Comparison of ENCODE assay signal across 10 cellular contexts in genomic region chr2:196113061-196113974, GRCh38. TPM values are rescaled to one million over a fixed set of nuclear protein-coding genes. Genes with fewer than 3 reads are reported as not detected.
DNase-seq lines count a peak whose midpoint lies in the region; ATAC-seq, FAIRE-seq and TF ChIP-seq lines count a peak whose summit lies in the region.
"Had no signal": no experiment of that assay in that cellular context is flagged by ENCODE, and none has a peak within 500 bp of the region (broad histone marks: within the 10 kb centered on the region; RNA-seq: fewer than 3 reads in every experiment).

No MANE protein-coding gene starts in this region.

- 29 to 30% methylated on average over 7 of the region's 7 CpGs for WGBS in pancreas, 2 donors
- 50 to 55% (median 51%) methylated on average over 7 of the region's 7 CpGs for WGBS in stomach, 5 donors

- CTCF ChIA-PET in activated CD8-positive, alpha-beta memory T cell treated with anti-CD3 and anti-CD28 coated beads, Interleukin-2, amount 10 ng/mL, durations not matched to agents 7 days and 5 days (lab: Charles Lee), result interaction anchor here (1.0 to 1.2 kb wide), 3 partner anchors 16 to 163 kb away, joined by 3 to 5 read pairs (median 3); no protein-coding TSS in a partner anchor

- no peaks in the 10 kb centered on the region for H3K36me3 ChIP-seq in pancreas
- no peaks in the 10 kb centered on the region for H3K36me3 ChIP-seq in stomach

- ATAC-seq in SK-N-SH treated with all-trans-retinoic acid at 6 μM for 48 hours (peak; percentile 28; the same call in 2 of the 3 replicates), pancreas (peak; percentile 44 to 85 (median 60)), HG02588 (IDR thresholded peaks at IDR 0.05; ENCODE audit: unreplicated experiment) (no peak)
- ATAC-seq in activated CD8-positive, alpha-beta memory T cell treated with anti-CD3 and anti-CD28 coated beads, Interleukin-2, amount 10 ng/mL, durations not matched to agents 7 days and 5 days, result no peak

- DNase-seq in Caki2 (ENCODE audit: low read depth), result peak; percentile 58
- peak; percentile 73 for DNase-seq in fibroblast of villous mesenchyme (ENCODE audit: low read depth)
- DNase-seq in pancreas, result no peak
- DNase-seq in D341Med (ENCODE audit: low spot score), result no peak
- no peak for DNase-seq in activated CD8-positive, alpha-beta memory T cell treated with anti-CD3 and anti-CD28 coated beads, Interleukin-2, amount 10 ng/mL, durations not matched to agents 7 days and 5 days
- DNase-seq in stomach, result no peak
- DNase-seq: activated naive CD4-positive, alpha-beta T cell treated with anti-CD3 and anti-CD28 coated beads, Interleukin-2, amount 50 U/mL, for 16 hours; NCI-H446 treated with DMSO at 0.1 percent for 48 hours had no signal

- H3K27ac ChIP-seq in pancreas, result peak overlapping the region in 3 of 4 donors; percentile 57 to 74 (median 62)
- no peak overlapping the region for H3K27ac ChIP-seq in stomach

- TF ChIP-seq CTCF in fibroblast of villous mesenchyme (IDR thresholded peaks at IDR 0.05; ENCODE audit: insufficient read depth, low read depth, low read length) (no peak), pancreas (IDR thresholded peaks at IDR 0.05) (no peak), stomach (IDR thresholded peaks at IDR 0.05) (no peak)

- no peaks in the 10 kb centered on the region for H3K27me3 Mint-ChIP-seq in activated CD8-positive, alpha-beta memory T cell treated with anti-CD3 and anti-CD28 coated beads, Interleukin-2, amount 10 ng/mL, durations not matched to agents 7 days and 5 days

- H3K4me1 Mint-ChIP-seq in activated CD8-positive, alpha-beta memory T cell treated with anti-CD3 and anti-CD28 coated beads, Interleukin-2, amount 10 ng/mL, durations not matched to agents 7 days and 5 days, result peaks cover 8% of the 10 kb centered on the region

- in situ Hi-C loops in Caki2 (cut with HindIII; ENCODE audit: low pct_unique_long_range_greater_than_20kb, low sequenced_read_pairs), result no loop called here

- no peaks in the 10 kb centered on the region for H3K36me3 Mint-ChIP-seq in activated CD8-positive, alpha-beta memory T cell treated with anti-CD3 and anti-CD28 coated beads, Interleukin-2, amount 10 ng/mL, durations not matched to agents 7 days and 5 days

- H3K27ac Mint-ChIP-seq in activated CD8-positive, alpha-beta memory T cell treated with anti-CD3 and anti-CD28 coated beads, Interleukin-2, amount 10 ng/mL, durations not matched to agents 7 days and 5 days, result no peak overlapping the region

- no peak for TF ChIP-seq POLR2A in stomach (IDR thresholded peaks at IDR 0.05)

- H3K4me1 ChIP-seq in pancreas, result peaks cover 0 to 3% (median 0%) of the 10 kb centered on the region in 3 donors
- H3K4me1 ChIP-seq in stomach, result peaks cover 0 to 11% (median 0%) of the 10 kb centered on the region in 4 donors

- H3K9me3 Mint-ChIP-seq in activated CD8-positive, alpha-beta memory T cell treated with anti-CD3 and anti-CD28 coated beads, Interleukin-2, amount 10 ng/mL, durations not matched to agents 7 days and 5 days (ENCODE audit: low read depth), result no peaks in the 10 kb centered on the region

- H3K9me3 ChIP-seq in pancreas (no peaks in the 10 kb centered on the region), stomach (no peaks in the 10 kb centered on the region)

- FAIRE-seq in pancreas (lab: Jason Lieb, UNC), result no peak

- no peak overlapping the region for H3K4me3 Mint-ChIP-seq in activated CD8-positive, alpha-beta memory T cell treated with anti-CD3 and anti-CD28 coated beads, Interleukin-2, amount 10 ng/mL, durations not matched to agents 7 days and 5 days

- H3K4me3 ChIP-seq in fibroblast of villous mesenchyme (ENCODE audit: low read depth, low read length), result peak overlapping the region; percentile 10
- no peak overlapping the region for H3K4me3 ChIP-seq in pancreas
- H3K4me3 ChIP-seq in stomach, result no peak overlapping the region

- H3K27me3 ChIP-seq in pancreas (no peaks in the 10 kb centered on the region), stomach (no peaks in the 10 kb centered on the region)

- intact Hi-C loops in pancreas (cut with DNase I), result no loop called here
- intact Hi-C loops in stomach (cut with DNase I; ENCODE audit: low total_unique reads), result no loop called here

- TF ChIP-seq EP300 in stomach (IDR thresholded peaks at IDR 0.05), result no peak

TF ChIP-seq in SK-N-SH treated with all-trans-retinoic acid at 6 μM for 48 hours, 23 proteins besides CTCF, POLR2A, EP300 and RAD21 (continues in another document):
- no peak for TF ChIP-seq PATZ1 (CRISPR knock-in tag; IDR thresholded peaks at IDR 0.05; ENCODE audit: borderline replicate concordance)
- TF ChIP-seq BACH2 (CRISPR knock-in tag; IDR thresholded peaks at IDR 0.05; ENCODE audit: borderline replicate concordance), result no peak
- TF ChIP-seq ZC3H10 (CRISPR knock-in tag; IDR thresholded peaks at IDR 0.05), result no peak
- TF ChIP-seq GLIS3 (CRISPR knock-in tag; IDR thresholded peaks at IDR 0.05), result no peak
- no peak for TF ChIP-seq ISL1 (CRISPR knock-in tag; IDR thresholded peaks at IDR 0.05)
- TF ChIP-seq TSHZ2 (CRISPR knock-in tag; IDR thresholded peaks at IDR 0.05), result no peak
- no peak for TF ChIP-seq TCF4 (CRISPR knock-in tag; IDR thresholded peaks at IDR 0.05; ENCODE audit: borderline replicate concordance)
- no peak for TF ChIP-seq ZNF70 (CRISPR knock-in tag; IDR thresholded peaks at IDR 0.05)
- no peak for TF ChIP-seq ZFP30 (CRISPR knock-in tag; IDR thresholded peaks at IDR 0.05)
- TF ChIP-seq POU6F1 (CRISPR knock-in tag; IDR thresholded peaks at IDR 0.05; ENCODE audit: borderline replicate concordance, low read depth), result no peak

RNA-seq across cellular contexts. Expression of gene DNAH7, which starts 44.7 kb away (rescaled TPM):
- 0.14 TPM in 1 of 2 replicates, not detected in the other for total RNA-seq in Caki2 (2014; rRNA removed; shearing (Covaris generic); ENCODE audit: low replicate concordance)
- under 0.01 and 0.32 TPM in 2 replicates for total RNA-seq in fibroblast of villous mesenchyme
- 1 to 10 TPM; 2.7 to 7.0 (median 4.0) TPM for total RNA-seq in pancreas
- polyA plus RNA-seq in pancreas, result 1 to 10 TPM; 1.6 to 2.8 TPM
- under 1 TPM in 1 of 2 experiments, not detected in 1; 0.20 TPM for total RNA-seq in activated CD8-positive, alpha-beta memory T cell treated with anti-CD3 and anti-CD28 coated beads, Interleukin-2, amount 10 ng/mL, durations not matched to agents 7 days and 5 days
- total RNA-seq in stomach, result 10 to 100 TPM in 1 of 5 donors, 1 to 10 TPM in 3, under 1 TPM in 1; 0.58 to 48.1 (median 1.7) TPM
- polyA plus RNA-seq in stomach, result under 1 TPM; 0.15 to 0.61 (median 0.37) TPM

RNA-seq across cellular contexts. Expression of gene STK17B, which starts 58.1 kb away (rescaled TPM):
- total RNA-seq in Caki2 (2014; rRNA removed; shearing (Covaris generic); ENCODE audit: low replicate concordance), result 12.2 and 17.1 TPM in 2 replicates
- total RNA-seq in fibroblast of villous mesenchyme (43.6 and 44.1 TPM in 2 replicates), pancreas (10 to 100 TPM in 1 of 6 donors, 1 to 10 TPM in 5; 4.8 to 10.9 (median 7.2) TPM), stomach (10 to 100 TPM in 4 of 5 donors, 1 to 10 TPM in 1; 9.3 to 76.4 (median 18.7) TPM)
- polyA plus RNA-seq in pancreas (1 to 10 TPM; 1.9 to 2.1 TPM), stomach (1 to 10 TPM; 3.4 to 8.6 (median 7.9) TPM)
- 100 to 1,000 TPM; 389 to 511 TPM for total RNA-seq in activated CD8-positive, alpha-beta memory T cell treated with anti-CD3 and anti-CD28 coated beads, Interleukin-2, amount 10 ng/mL, durations not matched to agents 7 days and 5 days

Comparison
In these comparisons a context has a peak if more than half of its experiments do, and no peak if none do; other contexts are left out.
1. DNase-seq: peak in Caki2 (single experiment) and fibroblast of villous mesenchyme (single experiment); none in pancreas (0 of 6), D341Med (single experiment), activated CD8-positive, alpha-beta memory T cell treated with anti-CD3 and anti-CD28 coated beads, Interleukin-2, amount 10 ng/mL, durations not matched to agents 7 days and 5 days (single experiment) and stomach (single experiment).
2. ATAC-seq: peak in SK-N-SH treated with all-trans-retinoic acid at 6 μM for 48 hours (single experiment) and pancreas (4 of 4); none in activated CD8-positive, alpha-beta memory T cell treated with anti-CD3 and anti-CD28 coated beads, Interleukin-2, amount 10 ng/mL, durations not matched to agents 7 days and 5 days (single experiment) and HG02588 (single experiment).
3. H3K27ac ChIP-seq: peak in pancreas (3 of 4); none in stomach (0 of 5).